In genomic region chr22:32607086-32607485, GRCh38 we compare ENCODE assay signal across 1 cellular context.
TF ChIP-seq lines count a peak whose summit lies in the region.

No MANE protein-coding gene starts in this region.

TF ChIP-seq in HepG2, 621 proteins besides CTCF, POLR2A, EP300 and RAD21:
- TF ChIP-seq ZFP91 (CRISPR knock-in tag; IDR thresholded peaks at IDR 0.05; ENCODE audit: borderline replicate concordance) (no peak), ZNF577 (CRISPR knock-in tag; IDR thresholded peaks at IDR 0.05; ENCODE audit: borderline replicate concordance, low read depth) (no peak), SMYD3 (CRISPR knock-in tag; IDR thresholded peaks at IDR 0.05) (no peak), SMC3 (IDR thresholded peaks at IDR 0.05; ENCODE audit: low read length) (peak; percentile 36), NR3C1 (CRISPR knock-in tag; IDR thresholded peaks at IDR 0.05) (no peak), NR2F2 (IDR thresholded peaks at IDR 0.05; ENCODE audit: borderline replicate concordance, low read depth) (no peak), STAG1 (CRISPR knock-in tag; IDR thresholded peaks at IDR 0.05) (peak; percentile 61), ZNF264 (CRISPR knock-in tag; IDR thresholded peaks at IDR 0.05) (no peak), BCL6 (CRISPR knock-in tag; IDR thresholded peaks at IDR 0.05) (no peak), FLYWCH1 (CRISPR knock-in tag; IDR thresholded peaks at IDR 0.05) (no peak), ZNF574 (CRISPR knock-in tag; IDR thresholded peaks at IDR 0.05) (no peak), IRF2 (CRISPR knock-in tag; IDR thresholded peaks at IDR 0.05) (no peak), FOXP1 (IDR thresholded peaks at IDR 0.05) (no peak), FOXP1 (CRISPR knock-in tag; IDR thresholded peaks at IDR 0.05) (no peak)
TF ChIP-seq in HepG2: peak in this region for 2.
